9 cellular contexts compared by ENCODE assay signal in genomic region chr2:84959045-84959493, GRCh38. TPM values are rescaled to one million over a fixed set of nuclear protein-coding genes. Genes with fewer than 3 reads are reported as not detected.
A peak's percentile ranks its signal among the peaks of the same experiment; 100 is the strongest.
DNase-seq lines count a peak whose midpoint lies in the region; ATAC-seq and TF ChIP-seq lines count a peak whose summit lies in the region.
"Had no signal": no experiment of that assay in that cellular context is flagged by ENCODE, and none has a peak within 500 bp of the region (broad histone marks: within the 10 kb centered on the region; RNA-seq: fewer than 3 reads in every experiment).

No MANE protein-coding gene starts in this region.

- peaks cover 13% of the 10 kb centered on the region for H3K36me3 Mint-ChIP-seq in T-cell
- peaks cover 64% of the 10 kb centered on the region for H3K36me3 Mint-ChIP-seq in stimulated activated effector memory CD8-positive, alpha-beta T cell treated with anti-CD3 and anti-CD28 coated beads, Interleukin-12 subunit alpha, Interleukin-12 subunit beta, amount 100 ng/mL, for 72 hours

- POLR2A ChIA-PET in T-cell (lab: Charles Lee): no interaction called here

- H3K4me3 Mint-ChIP-seq in T-cell: no peak overlapping the region
- H3K4me3 Mint-ChIP-seq in stimulated activated effector memory CD8-positive, alpha-beta T cell treated with anti-CD3 and anti-CD28 coated beads, Interleukin-12 subunit alpha, Interleukin-12 subunit beta, amount 100 ng/mL, for 72 hours: no peak overlapping the region

- CTCF ChIA-PET in T-cell (lab: Charles Lee): interaction anchor here (0.6 to 0.7 kb wide), 3 partner anchors 9 to 445 kb away, joined by 3 read pairs; no protein-coding TSS in a partner anchor

- peak overlapping the region; percentile 47 to 56 for H3K27ac Mint-ChIP-seq in T-cell
- peak overlapping the region; percentile 60 for H3K27ac Mint-ChIP-seq in stimulated activated effector memory CD8-positive, alpha-beta T cell treated with anti-CD3 and anti-CD28 coated beads, Interleukin-12 subunit alpha, Interleukin-12 subunit beta, amount 100 ng/mL, for 72 hours

- H3K27me3 Mint-ChIP-seq in T-cell: no peaks in the 10 kb centered on the region

- H3K9me3 Mint-ChIP-seq in T-cell: no peaks in the 10 kb centered on the region
- H3K9me3 Mint-ChIP-seq in stimulated activated effector memory CD8-positive, alpha-beta T cell treated with anti-CD3 and anti-CD28 coated beads, Interleukin-12 subunit alpha, Interleukin-12 subunit beta, amount 100 ng/mL, for 72 hours: no peaks in the 10 kb centered on the region

- no peak for ATAC-seq in T-cell (replicated peaks in 1 of 4)
- ATAC-seq in stimulated activated effector memory CD8-positive, alpha-beta T cell treated with anti-CD3 and anti-CD28 coated beads, Interleukin-12 subunit alpha, Interleukin-12 subunit beta, amount 100 ng/mL, for 72 hours: no peak

- DNase-seq in SIG-M5 treated with dmso at 0.1 percent for 504 hours (lab: John Stamatoyannopoulos, UW; ENCODE audit: unreplicated experiment) (peak; percentile 61), SIG-M5 (lab: John Stamatoyannopoulos, UW) (no peak), T-cell (no peak), fibroblast of pulmonary artery (ENCODE audit: low read depth) (peak; percentile 69), NCI-H1105 treated with DMSO at 0.1 percent for 48 hours (lab: John Stamatoyannopoulos, UW) (no peak), RPMI8226 (no peak), NCI-H2029 treated with DMSO at 0.1 percent for 48 hours (lab: John Stamatoyannopoulos, UW) (no peak)
- no peak for DNase-seq in stimulated activated effector memory CD8-positive, alpha-beta T cell treated with anti-CD3 and anti-CD28 coated beads, Interleukin-12 subunit alpha, Interleukin-12 subunit beta, amount 100 ng/mL, for 72 hours (ENCODE audit: low spot score in 2 of 2)
- DNase-seq: heart left ventricle had no signal

- no peak for TF ChIP-seq CTCF in fibroblast of pulmonary artery (IDR thresholded peaks at IDR 0.05; ENCODE audit: low read length, missing control alignments)

- no peak overlapping the region for H3K4me3 ChIP-seq in fibroblast of pulmonary artery (replicated peaks; ENCODE audit: low read depth, low read length)
- H3K4me3 ChIP-seq: heart left ventricle had no signal

- H3K4me1 Mint-ChIP-seq in T-cell: peaks cover 13 to 35% (median 20%) of the 10 kb centered on the region in 3 donors
- H3K4me1 Mint-ChIP-seq in stimulated activated effector memory CD8-positive, alpha-beta T cell treated with anti-CD3 and anti-CD28 coated beads, Interleukin-12 subunit alpha, Interleukin-12 subunit beta, amount 100 ng/mL, for 72 hours: peaks cover 24% of the 10 kb centered on the region

RNA-seq across cellular contexts. Expression of gene KCMF1, which starts 11.9 kb away (rescaled TPM):
- total RNA-seq in T-cell: 10 to 100 TPM; 56.7 to 62.5 (median 60.3) TPM

RNA-seq across cellular contexts. Expression of gene TMSB10, which starts 53.6 kb away (rescaled TPM):
- total RNA-seq in T-cell: 1,000 to 10,000 TPM; 1,423 to 1,890 (median 1,689) TPM

Comparison
In these comparisons a context has a peak if more than half of its experiments do, and no peak if none do; other contexts are left out.
1. DNase-seq: peak in SIG-M5 treated with dmso at 0.1 percent for 504 hours (single experiment) and fibroblast of pulmonary artery (single experiment); none in SIG-M5 (single experiment), T-cell (0 of 34), stimulated activated effector memory CD8-positive, alpha-beta T cell treated with anti-CD3 and anti-CD28 coated beads, Interleukin-12 subunit alpha, Interleukin-12 subunit beta, amount 100 ng/mL, for 72 hours (0 of 2), NCI-H1105 treated with DMSO at 0.1 percent for 48 hours (single experiment), RPMI8226 (single experiment) and NCI-H2029 treated with DMSO at 0.1 percent for 48 hours (single experiment).